In genomic region chr17:55500103-55500502, GRCh38 we compare ENCODE assay signal across 32 cellular contexts. TPM values are rescaled to one million over a fixed set of nuclear protein-coding genes. Genes with fewer than 3 reads are reported as not detected.
DNase-seq lines count a peak whose midpoint lies in the region; ATAC-seq and TF ChIP-seq lines count a peak whose summit lies in the region.
"Had no signal": no experiment of that assay in that cellular context is flagged by ENCODE, and none has a peak within 500 bp of the region (broad histone marks: within the 10 kb centered on the region; RNA-seq: fewer than 3 reads in every experiment).

No MANE protein-coding gene starts in this region.

- ATAC-seq in Right ventricle myocardium superior (ENCODE audit: poor library complexity) (peak; percentile 35), Panc1 (0 out of 2 replicates have a peak, but pooled peaks have one; percentile 45), gastrocnemius medialis (peak; percentile 75 to 80)
- ATAC-seq: GM23338; mucosa of descending colon; natural killer cell treated with Interleukin-12 subunit alpha and Interleukin-12 subunit beta and Interleukin-15 and Interleukin-18, amount 100 ng/mL, for 72 hours; PC-3; Right ventricle myocardium inferior; stimulated activated effector memory CD8-positive, alpha-beta T cell treated with anti-CD3 and anti-CD28 coated beads, Interleukin-12 subunit alpha, Interleukin-12 subunit beta, amount 100 ng/mL, for 72 hours had no signal

- BruUV-seq in Panc1 (replicated peaks; lab: Mats Ljungman, UMichigan), result no TSS peak

- DNase-seq in NCI-H82 (lab: John Stamatoyannopoulos, UW), result peak; percentile 26
- no peak for DNase-seq in NCI-H82 treated with DMSO at 0.1 percent for 48 hours (lab: John Stamatoyannopoulos, UW; ENCODE audit: unreplicated experiment)
- no peak for DNase-seq in Right ventricle myocardium superior
- DNase-seq in right atrium auricular region (ENCODE audit: low spot score), result no peak
- no peak for DNase-seq in Panc1 (ENCODE audit: low read depth, low spot score)
- DNase-seq in gastrocnemius medialis, result peak in 1 of 2 donors; percentile 5
- DNase-seq in RPMI8226, result no peak
- DNase-seq in kidney tubule cell (ENCODE audit: low spot score), result no peak
- DNase-seq: aorta, DND-41, HFFc6, kidney glomerular epithelial cell, mucosa of descending colon, NCI-H1048, NCI-H2107, NCI-H446 treated with DMSO at 0.1 percent for 48 hours, PC-3, T1000, WERI-Rb-1 had no signal

- H3K27me3 ChIP-seq in right atrium auricular region (no peaks in the 10 kb centered on the region), Panc1 (ENCODE audit: control insufficient read depth, insufficient read depth, low read length) (no peaks in the 10 kb centered on the region), gastrocnemius medialis (no peaks in the 10 kb centered on the region)
- H3K27me3 ChIP-seq: suprapubic skin had no signal

- in situ Hi-C loops in Panc1 (cut with HindIII; ENCODE audit: low pct_unique_long_range_greater_than_20kb, low sequenced_read_pairs), result no loop called here
- in situ Hi-C loops in gastrocnemius medialis (cut with MboI; ENCODE audit: low sequenced_read_pairs in 4 of 4), result loop anchor here in 1 of 4 donors (25.0 kb wide), 1 partner anchor 513 kb away; no protein-coding TSS in a partner anchor

- H3K27ac ChIP-seq in right atrium auricular region (no peak overlapping the region), Panc1 (ENCODE audit: low read length) (no peak overlapping the region), gastrocnemius medialis (no peak overlapping the region)
- H3K27ac ChIP-seq: suprapubic skin, WERI-Rb-1 had no signal

- H3K4me1 ChIP-seq in right atrium auricular region (peaks cover 0 to 9% of the 10 kb centered on the region in 2 donors), Panc1 (ENCODE audit: control insufficient read depth, insufficient read depth, low read length) (no peaks in the 10 kb centered on the region), gastrocnemius medialis (peaks cover 6 to 8% of the 10 kb centered on the region in 2 donors)

- intact Hi-C loops in Right ventricle myocardium superior (cut with DNase I) (no loop called here), Panc1 (cut with micrococcal nuclease; ENCODE audit: unreplicated experiment) (no loop called here), gastrocnemius medialis (cut with DNase I; ENCODE audit: low total_unique reads) (no loop called here)

- H3K9me3 ChIP-seq in right atrium auricular region, result no peaks in the 10 kb centered on the region
- H3K9me3 ChIP-seq in Panc1 (ENCODE audit: control insufficient read depth, insufficient read depth, low read depth, low read length), result no peaks in the 10 kb centered on the region
- no peaks in the 10 kb centered on the region for H3K9me3 ChIP-seq in gastrocnemius medialis
- H3K9me3 ChIP-seq: mucosa of descending colon, suprapubic skin had no signal

- TF ChIP-seq POLR2A in gastrocnemius medialis (IDR thresholded peaks at IDR 0.05), result no peak

- POLR2A ChIA-PET in Panc1 (lab: Charles Lee), result no interaction called here

- CTCF ChIA-PET in Panc1 (lab: Charles Lee), result interaction anchor here (0.6 kb wide), 2 partner anchors 10 to 68 kb away, joined by 3 to 5 read pairs; no protein-coding TSS in a partner anchor

- H3K36me3 ChIP-seq in right atrium auricular region (no peaks in the 10 kb centered on the region), Panc1 (ENCODE audit: control insufficient read depth, insufficient read depth, low read length) (no peaks in the 10 kb centered on the region), gastrocnemius medialis (no peaks in the 10 kb centered on the region)
- H3K36me3 ChIP-seq: suprapubic skin, WERI-Rb-1 had no signal

- no peak for TF ChIP-seq CTCF in right atrium auricular region (IDR thresholded peaks at IDR 0.05)
- no peak for TF ChIP-seq CTCF in Panc1 (IDR thresholded peaks at IDR 0.05)
- TF ChIP-seq CTCF in gastrocnemius medialis (IDR thresholded peaks at IDR 0.05 in 4 of 5, conservative IDR thresholded peaks at IDR 0.05 in 1 of 5), result no peak

- no peak overlapping the region for H3K4me3 ChIP-seq in right atrium auricular region
- H3K4me3 ChIP-seq in Panc1 (ENCODE audit: low read depth in 2 of 2, low read length in 2 of 2), result no peak overlapping the region
- no peak overlapping the region for H3K4me3 ChIP-seq in gastrocnemius medialis
- H3K4me3 ChIP-seq: GM23338, mucosa of descending colon, suprapubic skin had no signal

RNA-seq across cellular contexts. Expression of gene SMIM36, which starts 11.1 kb away (rescaled TPM):
- total RNA-seq in Right ventricle myocardium superior (not detected), right atrium auricular region (not detected), Panc1 (2021; ENCODE audit: unreplicated experiment) (not detected), gastrocnemius medialis (not detected)
- not detected for polyA plus RNA-seq in Panc1 (2012; ENCODE audit: insufficient read length)
- total RNA-seq: A172; aorta; bronchial epithelial cell; CD4-positive, CD25-positive, alpha-beta regulatory T cell; frontal cortex; GM23338; HFFc6; lung microvascular endothelial cell; mucosa of descending colon; natural killer cell treated with Interleukin-12 subunit alpha and Interleukin-12 subunit beta and Interleukin-15 and Interleukin-18, amount 100 ng/mL, for 72 hours; omental fat pad; PC-3; Right ventricle myocardium inferior; skeletal muscle tissue; suprapubic skin; urinary bladder had no signal
- polyA plus RNA-seq: aorta; CD4-positive, CD25-positive, alpha-beta regulatory T cell; GM23338; urinary bladder had no signal
